In genomic region chr9:103894184-103894583, GRCh38 we compare ENCODE assay signal across 25 cellular contexts.
"Had no signal": no experiment of that assay in that cellular context is flagged by ENCODE, and none has a peak within 500 bp of the region (broad histone marks: within the 10 kb centered on the region; RNA-seq: fewer than 3 reads in every experiment).

No MANE protein-coding gene starts in this region.

- H3K27me3 ChIP-seq: neural progenitor cell, ovary, right lobe of liver, sigmoid colon, stomach, thyroid gland, tibial nerve, upper lobe of left lung, vagina had no signal

- H3K4me1 ChIP-seq: neural progenitor cell, parathyroid adenoma, psoas muscle, right lobe of liver, sigmoid colon, stomach, thyroid gland, tibial nerve, upper lobe of left lung, vagina had no signal

- H3K36me3 ChIP-seq: neural progenitor cell, ovary, right lobe of liver, sigmoid colon, stomach, thoracic aorta, thyroid gland, tibial nerve, upper lobe of left lung, vagina had no signal

- H3K9me3 ChIP-seq: ovary, psoas muscle, right lobe of liver, sigmoid colon, stomach, thoracic aorta, thyroid gland, tibial nerve, upper lobe of left lung, vagina had no signal

- FAIRE-seq: small intestine, urothelium cell line had no signal

- DNase-seq: occipital lobe; ovary; posterior cingulate gyrus; psoas muscle; right cardiac atrium; right lobe of liver; sigmoid colon; small intestine; stimulated activated CD4-positive, alpha-beta T cell treated with anti-CD3 and anti-CD28 coated beads, Interleukin-15, amount 100 ng/mL, for 24 hours; stimulated activated CD4-positive, alpha-beta T cell treated with anti-CD3 and anti-CD28 coated beads, Interleukin-2, amount 100 ng/mL, for 24 hours; stimulated activated CD4-positive, alpha-beta T cell treated with anti-CD3 and anti-CD28 coated beads, Interleukin-2, amount 100 ng/mL, for 48 hours; stimulated activated CD4-positive, alpha-beta T cell treated with anti-CD3 and anti-CD28 coated beads, Interleukin-4, amount 100 ng/mL, for 24 hours; stimulated activated naive B cell treated with anti-CD40 and anti-IgM and Interleukin-4, amounts not matched to agents 10 μg/mL and 1 μg/mL and 100 μg/mL, for 72 hours; stimulated activated naive CD4-positive, alpha-beta T cell treated with Interleukin-2 at 50 U/mL for 16 hours; stomach; thyroid gland; trophoblast cell had no signal

- ATAC-seq: psoas muscle; right cardiac atrium; right lobe of liver; stimulated activated effector memory CD8-positive, alpha-beta T cell treated with anti-CD3 and anti-CD28 coated beads, Interleukin-12 subunit alpha, Interleukin-12 subunit beta, amount 100 ng/mL, for 72 hours; stimulated activated naive B cell treated with anti-CD40 and anti-IgM and Interleukin-4, amounts not matched to agents 10 μg/mL and 1 μg/mL and 100 μg/mL, for 72 hours had no signal

- H3K4me3 ChIP-seq: neural progenitor cell, ovary, psoas muscle, right lobe of liver, sigmoid colon, stomach, thoracic aorta, thyroid gland, tibial nerve, upper lobe of left lung, vagina had no signal

- H3K27ac ChIP-seq: neural progenitor cell, ovary, parathyroid adenoma, psoas muscle, right lobe of liver, sigmoid colon, stomach, thoracic aorta, thyroid gland, tibial nerve, upper lobe of left lung, vagina had no signal
